Comparison of ENCODE assay signal across 8 cellular contexts in the genomic region with DNA sequence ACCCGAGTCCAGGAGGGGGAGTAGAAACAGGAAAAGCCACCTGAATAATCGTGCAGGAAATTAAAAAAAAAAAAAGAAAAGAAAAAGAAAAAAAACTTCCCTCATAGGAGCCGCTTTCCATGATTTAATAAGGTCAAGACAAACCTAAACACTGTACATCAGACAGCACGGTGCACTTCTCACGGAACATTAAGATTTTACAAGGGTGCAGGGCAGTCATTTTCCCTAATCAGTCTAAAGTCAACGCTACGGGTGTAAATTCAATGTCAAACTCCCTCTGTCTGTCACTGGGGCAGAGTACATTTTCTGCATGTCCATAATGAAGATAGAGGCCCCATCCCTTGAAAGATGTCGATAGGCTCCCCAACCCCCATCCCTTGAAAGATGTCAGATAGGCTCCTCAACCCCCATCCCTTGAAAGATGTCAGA.
A peak's percentile ranks its signal among the peaks of the same experiment; 100 is the strongest.
DNase-seq lines count a peak whose midpoint lies in the region; ATAC-seq, FAIRE-seq and TF ChIP-seq lines count a peak whose summit lies in the region.

No MANE protein-coding gene starts in this region.

- no peaks in the 10 kb centered on the region; the same call in 1 of the 2 replicates for H3K27me3 ChIP-seq in HUES6 (ENCODE audit: control insufficient read depth, insufficient read depth, low read length)
- H3K27me3 ChIP-seq in mesendoderm (ENCODE audit: insufficient read depth, low read length, poor library complexity) = no peaks in the 10 kb centered on the region

- H4K8ac ChIP-seq in mesendoderm (ENCODE audit: low read depth, low read length) = no peak overlapping the region

- H3K23ac ChIP-seq in mesendoderm (ENCODE audit: low read length) = no peak overlapping the region

- FAIRE-seq in A549 (lab: Jason Lieb, UNC) = no peak
- FAIRE-seq in GM12892 (lab: Jason Lieb, UNC) = no peak

- ATAC-seq in A549 = no peak; a peak in 1 of 6 replicates
- ATAC-seq in GM18907 (IDR thresholded peaks at IDR 0.05; ENCODE audit: unreplicated experiment) = no peak

- H3K4me3 ChIP-seq in A549 = peak overlapping the region; percentile 59
- peak overlapping the region; percentile 90 for H3K4me3 ChIP-seq in HUES6 (ENCODE audit: low read depth, low read length)
- H3K4me3 ChIP-seq in choroid plexus epithelial cell (ENCODE audit: low read depth, low read length) = peak overlapping the region; percentile 83
- H3K4me3 ChIP-seq in mesendoderm (ENCODE audit: low read length) = peak overlapping the region; percentile 12

- H3K27ac ChIP-seq in A549 (no peak overlapping the region), HUES6 (ENCODE audit: low read depth, low read length) (no peak overlapping the region), mesendoderm (ENCODE audit: low read depth, low read length) (no peak overlapping the region)

- no peak for TF ChIP-seq RAD21 in A549 (conservative IDR thresholded peaks at IDR 0.05 in 1 of 2, IDR thresholded peaks at IDR 0.05 in 1 of 2)

- no peak for TF ChIP-seq EP300 in A549 (IDR thresholded peaks at IDR 0.05)

- H3K4ac ChIP-seq in mesendoderm (ENCODE audit: low read depth, low read length) = no peak overlapping the region

- peak overlapping the region; percentile 84 for H3K18ac ChIP-seq in mesendoderm (ENCODE audit: low read length)

- H3K79me1 ChIP-seq in mesendoderm (ENCODE audit: low read length) = peaks cover 3% of the 10 kb centered on the region

- DNase-seq in A549 (ENCODE audit: low read depth in 1 of 2, low spot score in 1 of 2) (no peak), choroid plexus epithelial cell (ENCODE audit: low read depth) (no peak), mesendoderm (no peak), NCI-H1436 (lab: John Stamatoyannopoulos, UW) (no peak), GM12892 (ENCODE audit: insufficient read length) (no peak), NCI-H774 (lab: John Stamatoyannopoulos, UW) (no peak)

- TF ChIP-seq POLR2A in A549 (IDR thresholded peaks at IDR 0.05; ENCODE audit: low read length) = no peak
- no peak for TF ChIP-seq POLR2A in GM12892 (IDR thresholded peaks at IDR 0.05; ENCODE audit: low read depth, low read length)

- H3K9ac ChIP-seq in HUES6 (ENCODE audit: low read length) (no peak overlapping the region), mesendoderm (ENCODE audit: low read length) (peak overlapping the region; percentile 57)

- H4K5ac ChIP-seq in mesendoderm (ENCODE audit: low read length) = no peak overlapping the region

- H3K56ac ChIP-seq in mesendoderm (ENCODE audit: low read length) = peak overlapping the region; percentile 70

- H3K9me3 ChIP-seq in A549 = 0 out of 3 replicates have a peak, but pooled peaks cover 2% of the 10 kb centered on the region
- no peaks in the 10 kb centered on the region for H3K9me3 ChIP-seq in HUES6 (ENCODE audit: control insufficient read depth, insufficient read depth, low read depth, low read length)

- TF ChIP-seq CTCF in A549 (IDR thresholded peaks at IDR 0.05) (no peak), choroid plexus epithelial cell (conservative IDR thresholded peaks at IDR 0.05; ENCODE audit: low read depth, low read length) (no peak)

- WGBS in A549 (ENCODE audit: missing lambda C conversion rate) = 16% methylated on average over 8 of the region's 8 CpGs
- WGBS in mesendoderm (ENCODE audit: extremely low coverage, insufficient coverage, low lambda C conversion rate) = no CpG with 5 or more reads among the region's 8 CpGs

- H3K4me1 ChIP-seq in A549 (0 out of 3 replicates have a peak, but pooled peaks cover 4% of the 10 kb centered on the region), HUES6 (ENCODE audit: control insufficient read depth, insufficient read depth, low read length) (peaks cover 49% of the 10 kb centered on the region), mesendoderm (ENCODE audit: control insufficient read depth, low read depth, low read length) (peaks cover 22% of the 10 kb centered on the region)

- no peaks in the 10 kb centered on the region for H3K36me3 ChIP-seq in HUES6 (ENCODE audit: control insufficient read depth, insufficient read depth, low read length)
- no peaks in the 10 kb centered on the region for H3K36me3 ChIP-seq in mesendoderm (ENCODE audit: control insufficient read depth, insufficient read depth, low read length)

- H3K4me2 ChIP-seq in A549 (peak overlapping the region; percentile 96), mesendoderm (ENCODE audit: low read length) (peak overlapping the region; percentile 64)

- no peak overlapping the region for H2BK5ac ChIP-seq in mesendoderm (ENCODE audit: low read length)

- no peak overlapping the region for H2AK5ac ChIP-seq in mesendoderm (ENCODE audit: low read length)

- CTCF ChIA-PET in A549 (lab: Yijun Ruan, JAX) = interaction anchor here (0.8 kb wide), 1 partner anchor 14 kb away, joined by 3 read pairs; no protein-coding TSS in a partner anchor

- peak overlapping the region; percentile 85 for H2BK120ac ChIP-seq in mesendoderm (ENCODE audit: low read depth, low read length)

- peaks cover 38% of the 10 kb centered on the region for H3K79me2 ChIP-seq in mesendoderm (ENCODE audit: control insufficient read depth, insufficient read depth, low read length)

- POLR2A ChIA-PET in A549 (lab: Yijun Ruan, JAX) = no interaction called here

- no peak overlapping the region for H2BK15ac ChIP-seq in mesendoderm (replicated peaks; ENCODE audit: low read depth)

TF ChIP-seq in A549, 52 proteins besides CTCF, POLR2A, EP300 and RAD21:
- no peak for TF ChIP-seq CHD4 (IDR thresholded peaks at IDR 0.05; ENCODE audit: borderline replicate concordance)
- TF ChIP-seq, protein P1, sequence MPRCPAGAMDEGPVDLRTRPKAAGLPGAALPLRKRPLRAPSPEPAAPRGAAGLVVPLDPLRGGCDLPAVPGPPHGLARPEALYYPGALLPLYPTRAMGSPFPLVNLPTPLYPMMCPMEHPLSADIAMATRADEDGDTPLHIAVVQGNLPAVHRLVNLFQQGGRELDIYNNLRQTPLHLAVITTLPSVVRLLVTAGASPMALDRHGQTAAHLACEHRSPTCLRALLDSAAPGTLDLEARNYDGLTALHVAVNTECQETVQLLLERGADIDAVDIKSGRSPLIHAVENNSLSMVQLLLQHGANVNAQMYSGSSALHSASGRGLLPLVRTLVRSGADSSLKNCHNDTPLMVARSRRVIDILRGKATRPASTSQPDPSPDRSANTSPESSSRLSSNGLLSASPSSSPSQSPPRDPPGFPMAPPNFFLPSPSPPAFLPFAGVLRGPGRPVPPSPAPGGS (IDR thresholded peaks at IDR 0.05) = no peak
- no peak for TF ChIP-seq HOXA7 (CRISPR knock-in tag; IDR thresholded peaks at IDR 0.05)
- TF ChIP-seq TFCP2L1 (CRISPR knock-in tag; IDR thresholded peaks at IDR 0.05) = no peak
- TF ChIP-seq NR3C1 (IDR thresholded peaks at IDR 0.05) = no peak
- TF ChIP-seq NFE2L2 (conservative IDR thresholded peaks at IDR 0.05; ENCODE audit: low read length) = no peak
- no peak for TF ChIP-seq RFX5 (IDR thresholded peaks at IDR 0.05)
- TF ChIP-seq NPAS2 (CRISPR knock-in tag; IDR thresholded peaks at IDR 0.05; ENCODE audit: borderline replicate concordance) = no peak
- TF ChIP-seq ESRRA (IDR thresholded peaks at IDR 0.05; ENCODE audit: borderline replicate concordance, low read length) = no peak
TF ChIP-seq in A549: peak in this region for 0.

Comparison
In these comparisons a context has a peak if more than half of its experiments do, and no peak if none do; other contexts are left out.
1. H3K4me3 ChIP-seq: peak in every context shown above with its lines; median percentile 90 in HUES6; 83 in choroid plexus epithelial cell; 59 in A549; 12 in mesendoderm.